Comparison of ENCODE assay signal across 35 cellular contexts in the genomic region with DNA sequence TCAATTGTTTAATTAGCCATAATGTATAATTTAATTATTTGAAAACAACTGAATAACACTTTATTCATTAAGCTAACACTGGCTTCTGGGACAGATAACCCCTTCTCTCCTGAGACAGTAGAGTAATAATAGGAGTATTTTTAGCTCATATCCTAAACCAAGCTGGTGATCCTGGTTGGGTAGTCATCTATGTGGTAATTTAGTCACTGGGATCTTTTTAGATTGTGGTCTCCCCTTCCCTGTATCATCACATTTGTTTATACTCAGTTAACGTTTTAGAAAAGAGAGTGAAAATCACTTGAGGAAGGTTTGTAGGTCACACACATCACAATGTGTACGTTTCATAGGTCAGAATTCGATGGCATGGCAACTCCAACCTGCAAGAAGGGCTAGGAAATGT.
"Had no signal": no experiment of that assay in that cellular context is flagged by ENCODE, and none has a peak within 500 bp of the region (broad histone marks: within the 10 kb centered on the region; RNA-seq: fewer than 3 reads in every experiment).

No MANE protein-coding gene starts in this region.

- H3K27ac Mint-ChIP-seq: activated CD4-positive, alpha-beta memory T cell treated with anti-CD3 and anti-CD28 coated beads, Interleukin-2, amount 10 ng/mL, durations not matched to agents 7 days and 5 days; activated CD8-positive, alpha-beta memory T cell treated with anti-CD3 and anti-CD28 coated beads, Interleukin-2, amount 10 ng/mL, durations not matched to agents 7 days and 5 days; activated naive CD4-positive, alpha-beta T cell treated with anti-CD3 and anti-CD28 coated beads, Interleukin-2, amount 10 ng/mL, durations not matched to agents 7 days and 5 days; activated naive CD8-positive, alpha-beta T cell; activated naive CD8-positive, alpha-beta T cell treated with anti-CD3 and anti-CD28 coated beads, Interleukin-2, amount 50 U/mL, for 24 hours had no signal

- H3K27me3 ChIP-seq: brain microvascular endothelial cell had no signal

- H3K4me1 Mint-ChIP-seq: activated CD4-positive, alpha-beta memory T cell treated with anti-CD3 and anti-CD28 coated beads, Interleukin-2, amount 10 ng/mL, durations not matched to agents 7 days and 5 days; activated CD8-positive, alpha-beta memory T cell treated with anti-CD3 and anti-CD28 coated beads, Interleukin-2, amount 10 ng/mL, durations not matched to agents 7 days and 5 days; activated naive CD4-positive, alpha-beta T cell treated with anti-CD3 and anti-CD28 coated beads, Interleukin-2, amount 10 ng/mL, durations not matched to agents 7 days and 5 days; activated naive CD8-positive, alpha-beta T cell treated with anti-CD3 and anti-CD28 coated beads, Interleukin-2, amount 50 U/mL, for 24 hours had no signal

- H3K36me3 ChIP-seq: brain microvascular endothelial cell, WERI-Rb-1 had no signal

- H3K27ac ChIP-seq: brain microvascular endothelial cell, RWPE1, WERI-Rb-1 had no signal

- H3K36me3 Mint-ChIP-seq: activated CD8-positive, alpha-beta memory T cell treated with anti-CD3 and anti-CD28 coated beads, Interleukin-2, amount 10 ng/mL, durations not matched to agents 7 days and 5 days; activated naive CD4-positive, alpha-beta T cell treated with anti-CD3 and anti-CD28 coated beads, Interleukin-2, amount 10 ng/mL, durations not matched to agents 7 days and 5 days; activated naive CD8-positive, alpha-beta T cell had no signal

- DNase-seq: activated CD4-positive, alpha-beta memory T cell treated with anti-CD3 and anti-CD28 coated beads, Interleukin-2, amount 10 ng/mL, durations not matched to agents 7 days and 5 days; activated CD4-positive, alpha-beta T cell treated with anti-CD3 and anti-CD28 coated beads for 1 hour; activated CD4-positive, alpha-beta T cell treated with anti-CD3 and anti-CD28 coated beads for 48 hours; activated CD4-positive, CD25-positive, alpha-beta regulatory T cell; activated CD8-positive, alpha-beta memory T cell treated with anti-CD3 and anti-CD28 coated beads for 24 hours; activated CD8-positive, alpha-beta memory T cell treated with anti-CD3 and anti-CD28 coated beads, Interleukin-2, amount 10 ng/mL, durations not matched to agents 7 days and 5 days; activated CD8-positive, alpha-beta memory T cell treated with anti-CD3 and anti-CD28 coated beads, Interleukin-2, amount 50 U/mL, for 48 hours; activated effector memory CD4-positive, alpha-beta T cell treated with Interleukin-2 at 50 U/mL for 16 hours; activated naive CD4-positive, alpha-beta T cell treated with anti-CD3 and anti-CD28 coated beads, Interleukin-2, amount 10 ng/mL, durations not matched to agents 7 days and 5 days; activated naive CD8-positive, alpha-beta T cell treated with anti-CD3 and anti-CD28 coated beads, Interleukin-2, amount 50 U/mL, for 24 hours; activated T-cell treated with anti-CD3 and anti-CD28 coated beads, Interleukin-2, amount 50 U/mL, for 48 hours; anterior cingulate cortex; brain microvascular endothelial cell; central memory CD4-positive, alpha-beta T cell; Kasumi-1; KBM-7; NCI-H1092 treated with DMSO at 0.1 percent for 48 hours; NCI-H146; NCI-H187; NCI-H2029 treated with DMSO at 0.1 percent for 48 hours; NCI-H2107; NCI-H2171; NCI-H510A; NCI-H526; NCI-H748 treated with DMSO at 0.1 percent for 48 hours; NK-92 treated with Interleukin-12 subunit alpha and Interleukin-12 subunit beta, amount 100 ng/mL, for 24 hours; PC-3; SIG-M5; SW 1271; T-helper 1 cell; T-helper 2 cell; T-helper 9 cell; WERI-Rb-1 had no signal

- H3K27me3 Mint-ChIP-seq: activated CD4-positive, alpha-beta memory T cell treated with anti-CD3 and anti-CD28 coated beads, Interleukin-2, amount 10 ng/mL, durations not matched to agents 7 days and 5 days; activated CD8-positive, alpha-beta memory T cell treated with anti-CD3 and anti-CD28 coated beads, Interleukin-2, amount 10 ng/mL, durations not matched to agents 7 days and 5 days; activated naive CD4-positive, alpha-beta T cell treated with anti-CD3 and anti-CD28 coated beads, Interleukin-2, amount 10 ng/mL, durations not matched to agents 7 days and 5 days; activated naive CD8-positive, alpha-beta T cell; activated naive CD8-positive, alpha-beta T cell treated with anti-CD3 and anti-CD28 coated beads, Interleukin-2, amount 50 U/mL, for 24 hours had no signal

- H3K4me3 Mint-ChIP-seq: activated CD4-positive, alpha-beta memory T cell treated with anti-CD3 and anti-CD28 coated beads, Interleukin-2, amount 10 ng/mL, durations not matched to agents 7 days and 5 days; activated CD8-positive, alpha-beta memory T cell treated with anti-CD3 and anti-CD28 coated beads, Interleukin-2, amount 10 ng/mL, durations not matched to agents 7 days and 5 days; activated naive CD4-positive, alpha-beta T cell treated with anti-CD3 and anti-CD28 coated beads, Interleukin-2, amount 10 ng/mL, durations not matched to agents 7 days and 5 days; activated naive CD8-positive, alpha-beta T cell; activated naive CD8-positive, alpha-beta T cell treated with anti-CD3 and anti-CD28 coated beads, Interleukin-2, amount 50 U/mL, for 24 hours had no signal

- H3K9me3 Mint-ChIP-seq: activated naive CD8-positive, alpha-beta T cell treated with anti-CD3 and anti-CD28 coated beads, Interleukin-2, amount 50 U/mL, for 24 hours had no signal
